ENCODE assay signal across 37 cellular contexts in genomic region chr1:222768592-222768991, GRCh38. TPM values are rescaled to one million over a fixed set of nuclear protein-coding genes. Genes with fewer than 3 reads are reported as not detected.
"Had no signal": no experiment of that assay in that cellular context is flagged by ENCODE, and none has a peak within 500 bp of the region (broad histone marks: within the 10 kb centered on the region; RNA-seq: fewer than 3 reads in every experiment).

No MANE protein-coding gene starts in this region.

- H3K27ac ChIP-seq: adrenal gland, body of pancreas, colonic mucosa, epithelial cell of prostate, esophagus squamous epithelium, gastroesophageal sphincter, WERI-Rb-1 had no signal

- FAIRE-seq: endometrium, endothelial cell of umbilical vein had no signal

- H3K4me3 Mint-ChIP-seq: activated B cell treated with CpG ODN at 0.5 μM for 24 hours; activated CD8-positive, alpha-beta T cell treated with anti-CD3 and anti-CD28 coated beads for 36 hours; activated naive CD4-positive, alpha-beta T cell treated with anti-CD3 and anti-CD28 coated beads for 36 hours; activated naive CD4-positive, alpha-beta T cell treated with anti-CD3 and anti-CD28 coated beads, Interleukin-2, amount 50 U/mL, for 24 hours; activated naive CD8-positive, alpha-beta T cell treated with anti-CD3 and anti-CD28 coated beads for 36 hours; activated naive CD8-positive, alpha-beta T cell treated with anti-CD3 and anti-CD28 coated beads, Interleukin-2, amount 50 U/mL, for 24 hours; activated T-cell treated with anti-CD3 and anti-CD28 coated beads, Interleukin-2, amount 50 U/mL, for 4 hours; T-helper 17 cell; T-helper 2 cell treated with Interferon-gamma antibody and Interleukin-4, amounts not matched to agents 5 μg/mL and 100 μg/mL, for 36 hours had no signal

- H3K27ac Mint-ChIP-seq: activated CD8-positive, alpha-beta T cell treated with anti-CD3 and anti-CD28 coated beads for 36 hours; activated naive CD4-positive, alpha-beta T cell treated with anti-CD3 and anti-CD28 coated beads for 36 hours; activated naive CD4-positive, alpha-beta T cell treated with anti-CD3 and anti-CD28 coated beads, Interleukin-2, amount 50 U/mL, for 24 hours; activated naive CD8-positive, alpha-beta T cell treated with anti-CD3 and anti-CD28 coated beads for 36 hours; activated naive CD8-positive, alpha-beta T cell treated with anti-CD3 and anti-CD28 coated beads, Interleukin-2, amount 50 U/mL, for 24 hours; activated T-helper 2 cell treated with anti-CD3 and anti-CD28 coated beads, Interferon-gamma antibody, Interleukin-2, Interleukin-4, amounts not matched to agents 10 μg/mL and 5 μg/mL and 100 μg/mL, durations not matched to agents 14 hours and 24 hours and 36 hours; T-helper 17 cell; T-helper 2 cell treated with Interferon-gamma antibody and Interleukin-4, amounts not matched to agents 5 μg/mL and 100 μg/mL, for 36 hours had no signal

- DNase-seq: activated B cell treated with CpG ODN at 0.5 μM for 24 hours; activated CD4-positive, alpha-beta T cell treated with anti-CD3 and anti-CD28 coated beads for 48 hours; activated CD4-positive, alpha-beta T cell treated with anti-CD3 and anti-CD28 coated beads, Interleukin-2, amount 50 U/mL, for 1 hour; activated CD4-positive, alpha-beta T cell treated with anti-CD3 and anti-CD28 coated beads, Interleukin-2, amount 50 U/mL, for 48 hours; activated CD8-positive, alpha-beta memory T cell treated with anti-CD3 and anti-CD28 coated beads for 24 hours; activated CD8-positive, alpha-beta T cell treated with anti-CD3 and anti-CD28 coated beads for 36 hours; activated effector memory CD4-positive, alpha-beta T cell treated with anti-CD3 and anti-CD28 coated beads, Interleukin-2, amount 50 U/mL, for 16 hours; activated naive CD4-positive, alpha-beta T cell treated with anti-CD3 and anti-CD28 coated beads for 36 hours; activated naive CD8-positive, alpha-beta T cell treated with anti-CD3 and anti-CD28 coated beads for 36 hours; activated naive CD8-positive, alpha-beta T cell treated with anti-CD3 and anti-CD28 coated beads, Interleukin-2, amount 50 U/mL, for 24 hours; activated T-cell treated with anti-CD3 and anti-CD28 coated beads, Interleukin-2, amount 50 U/mL, for 4 hours; adrenal gland; amygdala; aorta; body of pancreas; caudate nucleus; colonic mucosa; effector CD8-positive, alpha-beta T cell; esophagus squamous epithelium; foreskin melanocyte; T-helper 1 cell; T-helper 17 cell; T1000; WERI-Rb-1 had no signal

- H3K27me3 ChIP-seq: adrenal gland, body of pancreas, colonic mucosa, esophagus squamous epithelium, gastroesophageal sphincter had no signal

- ATAC-seq: activated CD4-positive, CD25-positive, alpha-beta regulatory T cell treated with anti-CD3 and anti-CD28 coated beads, Interleukin-2, amount 50 U/mL, for 24 hours; activated CD8-positive, alpha-beta T cell treated with anti-CD3 and anti-CD28 coated beads for 36 hours; activated naive CD8-positive, alpha-beta T cell treated with anti-CD3 and anti-CD28 coated beads, Interleukin-2, amount 50 U/mL, for 24 hours; activated T-cell treated with anti-CD3 and anti-CD28 coated beads, Interleukin-2, amount 50 U/mL, for 4 hours; body of pancreas; gastroesophageal sphincter; T-helper 17 cell had no signal

- H3K27me3 Mint-ChIP-seq: activated B cell treated with CpG ODN at 0.5 μM for 24 hours; activated naive CD8-positive, alpha-beta T cell treated with anti-CD3 and anti-CD28 coated beads, Interleukin-2, amount 50 U/mL, for 24 hours had no signal

RNA-seq across cellular contexts. Expression of gene FAM177B, which starts 31.6 kb away (rescaled TPM):
- total RNA-seq: activated CD8-positive, alpha-beta T cell treated with anti-CD3 and anti-CD28 coated beads for 36 hours; activated naive CD4-positive, alpha-beta T cell treated with anti-CD3 and anti-CD28 coated beads for 36 hours; activated naive CD8-positive, alpha-beta T cell treated with anti-CD3 and anti-CD28 coated beads for 36 hours; activated T-cell treated with anti-CD3 and anti-CD28 coated beads, Interleukin-2, amount 50 U/mL, for 4 hours; activated T-helper 2 cell treated with anti-CD3 and anti-CD28 coated beads, Interferon-gamma antibody, Interleukin-2, Interleukin-4, amounts not matched to agents 10 μg/mL and 5 μg/mL and 100 μg/mL, durations not matched to agents 14 hours and 24 hours and 36 hours; chondrocyte; dermis microvascular lymphatic vessel endothelial cell; endothelial cell of umbilical vein; fibroblast of lung; fibroblast of villous mesenchyme; glomerular endothelial cell had no signal
